In genomic region chr1:46341222-46342083, GRCh38 we compare ENCODE assay signal across 6 cellular contexts. TPM values are rescaled to one million over a fixed set of nuclear protein-coding genes. Genes with fewer than 3 reads are reported as not detected.
DNase-seq lines count a peak whose midpoint lies in the region; ATAC-seq and TF ChIP-seq lines count a peak whose summit lies in the region.

No MANE protein-coding gene starts in this region.

- H3K27me3 ChIP-seq in SK-N-SH (ENCODE audit: insufficient read depth) (no peaks in the 10 kb centered on the region), thoracic aorta (replicated peaks; ENCODE audit: insufficient read depth) (no peaks in the 10 kb centered on the region)

- TF ChIP-seq RAD21 in SK-N-SH (IDR thresholded peaks at IDR 0.05; ENCODE audit: low read length): no peak

- no peaks in the 10 kb centered on the region for H3K9me2 ChIP-seq in SK-N-SH

- H3K4me2 ChIP-seq in SK-N-SH: peak overlapping the region; percentile 88

- CTCF ChIA-PET in SK-N-SH (lab: Yijun Ruan, JAX): interaction anchor here (0.6 to 1.9 kb wide), 19 partner anchors 8 to 349 kb away, joined by 3 to 22 read pairs (median 4); partner anchors contain the start of genes LRRC41 and UQCRH

- H4K20me1 ChIP-seq in SK-N-SH (ENCODE audit: insufficient read depth): no peaks in the 10 kb centered on the region

- WGBS in SK-N-SH (ENCODE audit: low lambda C conversion rate): 51% methylated on average over 31 of the region's 31 CpGs

- TF ChIP-seq CTCF in SK-N-SH (IDR thresholded peaks at IDR 0.05) (no peak), thoracic aorta (IDR thresholded peaks at IDR 0.05) (no peak)

- H3K9me3 ChIP-seq in SK-N-SH (no peaks in the 10 kb centered on the region), thoracic aorta (no peaks in the 10 kb centered on the region)

- no peak for TF ChIP-seq EP300 in SK-N-SH (IDR thresholded peaks at IDR 0.05; ENCODE audit: borderline replicate concordance in 1 of 2, low read depth in 1 of 2, low read length in 1 of 2)

- intact Hi-C loops in left cardiac atrium (cut with DNase I): loop anchor here (2.0 to 10.0 kb wide), 3 partner anchors 39 to 97 kb away; partner anchors contain the start of genes LRRC41 (in 1 of the 2), RAD54L (in 1 of the 2) and UQCRH (in 1 of the 2)

- no peak for ATAC-seq in SK-N-SH treated with all-trans-retinoic acid at 6 μM for 48 hours
- no peak for ATAC-seq in left cardiac atrium
- no peak for ATAC-seq in thoracic aorta (ENCODE audit: insufficient number of reproducible peaks, low FRiP score, low read depth)

- peak overlapping the region; percentile 91; the same call in 1 of the 2 replicates for H2AFZ ChIP-seq in SK-N-SH (ENCODE audit: low read depth)

- POLR2A ChIA-PET in SK-N-SH (lab: Yijun Ruan, JAX): interaction anchor here (0.8 to 2.1 kb wide), 4 partner anchors 34 to 64 kb away, joined by 3 to 17 read pairs (median 4); partner anchors contain the start of genes LRRC41 and UQCRH

- H3K4me3 ChIP-seq in SK-N-SH (ENCODE audit: low read depth in 2 of 2, low read length in 1 of 2) (peak overlapping the region; percentile 70 to 87), thoracic aorta (peak overlapping the region; percentile 96)

- peaks cover 16% of the 10 kb centered on the region for H3F3A ChIP-seq in SK-N-SH (replicated peaks; ENCODE audit: insufficient read depth)

- H3K4me1 ChIP-seq in SK-N-SH (ENCODE audit: control insufficient read depth in 1 of 2, insufficient read depth in 2 of 2, low read depth in 1 of 2, low read length in 1 of 2): peaks cover 6 to 15% of the 10 kb centered on the region in 2 experiments; a peak in 1 of 4 replicates
- H3K4me1 ChIP-seq in thoracic aorta (ENCODE audit: control insufficient read depth in 1 of 2, low read depth in 2 of 2): peaks cover 12 to 18% of the 10 kb centered on the region in 2 donors

- H3K27ac ChIP-seq in SK-N-SH (ENCODE audit: low read depth in 2 of 2, low read length in 1 of 2) (peak overlapping the region; percentile 95 to 96), thoracic aorta (peak overlapping the region; percentile 98 to 99)

- peaks cover 34% of the 10 kb centered on the region for H3K79me2 ChIP-seq in SK-N-SH (ENCODE audit: insufficient read depth)

- peak overlapping the region; percentile 94 for H3K9ac ChIP-seq in SK-N-SH

- no peak for DNase-seq in SK-N-SH
- DNase-seq in left cardiac atrium: peak; percentile 25
- DNase-seq in thoracic aorta (ENCODE audit: low spot score): no peak
- no peak for DNase-seq in NCI-H345 treated with DMSO at 0.1 percent for 48 hours (lab: John Stamatoyannopoulos, UW; ENCODE audit: unreplicated experiment)
- no peak for DNase-seq in DMS153 treated with DMSO at 0.1 percent for 48 hours (lab: John Stamatoyannopoulos, UW; ENCODE audit: unreplicated experiment)

- H3K36me3 ChIP-seq in SK-N-SH (replicated peaks in 1 of 2; ENCODE audit: control insufficient read depth in 1 of 2, insufficient read depth in 2 of 2, low read length in 1 of 2) (peaks cover 7 to 13% of the 10 kb centered on the region in 2 experiments), thoracic aorta (peaks cover 9% of the 10 kb centered on the region)

TF ChIP-seq in SK-N-SH, 30 proteins besides CTCF, POLR2A, EP300 and RAD21:
- TF ChIP-seq ELF1 (IDR thresholded peaks at IDR 0.05) (no peak), MEF2A (IDR thresholded peaks at IDR 0.05; ENCODE audit: borderline replicate concordance, low read depth) (no peak), SMC3 (IDR thresholded peaks at IDR 0.05; ENCODE audit: low read depth, low read length) (no peak), RFX5 (IDR thresholded peaks at IDR 0.05; ENCODE audit: low read length) (no peak), FOXM1 (IDR thresholded peaks at IDR 0.05; ENCODE audit: low read depth) (no peak)

TF ChIP-seq in SK-N-SH treated with all-trans-retinoic acid at 6 μM for 48 hours, 23 proteins besides CTCF, POLR2A, EP300 and RAD21:
- TF ChIP-seq ZFP30 (CRISPR knock-in tag; IDR thresholded peaks at IDR 0.05): no peak

RNA-seq across cellular contexts. Expression of gene NSUN4, which starts 0.8 kb away (rescaled TPM):
- polyA plus RNA-seq in SK-N-SH (2012; rRNA removed): 14.7 and 18.8 TPM in 2 replicates
- 11.4 and 15.8 TPM in 2 replicates for polyA plus RNA-seq in SK-N-SH (2012; cell fraction: cytosol; rRNA removed)
- 22.7 and 26.9 TPM in 2 replicates for polyA plus RNA-seq in SK-N-SH (2012; cell fraction: nucleus; rRNA removed)
- total RNA-seq in left cardiac atrium (10 to 100 TPM; 13.4 to 17.4 TPM), thoracic aorta (10 to 100 TPM; 22.9 to 29.3 TPM)

RNA-seq across cellular contexts. Expression of gene UQCRH, which starts 38.0 kb away (rescaled TPM):
- 971 and 1,411 TPM in 2 replicates for polyA plus RNA-seq in SK-N-SH (2012; rRNA removed)
- 1,815 and 2,051 TPM in 2 replicates for polyA plus RNA-seq in SK-N-SH (2012; cell fraction: cytosol; rRNA removed)
- polyA plus RNA-seq in SK-N-SH (2012; cell fraction: nucleus; rRNA removed): 140 and 205 TPM in 2 replicates
- 100 to 1,000 TPM; 770 to 822 TPM for total RNA-seq in left cardiac atrium
- 100 to 1,000 TPM; 144 to 237 TPM for total RNA-seq in thoracic aorta

RNA-seq across cellular contexts. Expression of gene LRRC41, which starts 38.0 kb away (rescaled TPM):
- 59.3 and 66.0 TPM in 2 replicates for polyA plus RNA-seq in SK-N-SH (2012; rRNA removed)
- 27.8 and 44.8 TPM in 2 replicates for polyA plus RNA-seq in SK-N-SH (2012; cell fraction: cytosol; rRNA removed)
- polyA plus RNA-seq in SK-N-SH (2012; cell fraction: nucleus; rRNA removed): 79.7 and 99.7 TPM in 2 replicates
- total RNA-seq in left cardiac atrium (10 to 100 TPM; 34.5 to 46.4 TPM), thoracic aorta (10 to 100 TPM; 70.7 to 76.2 TPM)

RNA-seq across cellular contexts. Expression of gene FAAH, which starts 52.7 kb away (rescaled TPM):
- polyA plus RNA-seq in SK-N-SH (2012; rRNA removed): 1.2 TPM in 2 replicates
- 0.24 TPM in 2 replicates for polyA plus RNA-seq in SK-N-SH (2012; cell fraction: cytosol; rRNA removed)
- polyA plus RNA-seq in SK-N-SH (2012; cell fraction: nucleus; rRNA removed): 7.5 and 14.7 TPM in 2 replicates
- total RNA-seq in left cardiac atrium (10 to 100 TPM in 1 of 2 donors, 1 to 10 TPM in 1; 6.3 to 10.5 TPM), thoracic aorta (10 to 100 TPM; 14.1 to 21.9 TPM)
